In genomic region chr7:4789194-4790077, GRCh38 we compare ENCODE assay signal across 27 cellular contexts.
"Had no signal": no experiment of that assay in that cellular context is flagged by ENCODE, and none has a peak within 500 bp of the region (broad histone marks: within the 10 kb centered on the region; RNA-seq: fewer than 3 reads in every experiment).

No MANE protein-coding gene starts in this region.

- ATAC-seq: activated naive CD8-positive, alpha-beta T cell treated with anti-CD3 and anti-CD28 coated beads, Interleukin-2, amount 50 U/mL, for 24 hours; gastrocnemius medialis; left colon; pancreas had no signal

- H3K27ac ChIP-seq: colonic mucosa, gastrocnemius medialis, pancreas, prostate gland, spleen, tibial nerve had no signal

- H3K27me3 ChIP-seq: colonic mucosa, dorsolateral prefrontal cortex, gastrocnemius medialis, pancreas, spleen, tibial nerve had no signal

- H3K4me3 ChIP-seq: colonic mucosa, dorsolateral prefrontal cortex, gastrocnemius medialis, pancreas, prostate gland, spleen, tibial nerve had no signal

- DNase-seq: activated CD4-positive, alpha-beta memory T cell treated with anti-CD3 and anti-CD28 coated beads, Interleukin-2, amount 10 ng/mL, durations not matched to agents 7 days and 5 days; activated CD4-positive, alpha-beta T cell treated with anti-CD3 and anti-CD28 coated beads for 1 hour; activated CD4-positive, alpha-beta T cell treated with anti-CD3 and anti-CD28 coated beads, Interleukin-2, amount 10 ng/mL, durations not matched to agents 7 days and 5 days; activated CD8-positive, alpha-beta memory T cell treated with anti-CD3 and anti-CD28 coated beads, Interleukin-2, amount 50 U/mL, for 48 hours; activated gamma-delta T cell; activated naive CD4-positive, alpha-beta T cell treated with anti-CD3 and anti-CD28 coated beads, Interleukin-2, amount 10 ng/mL, durations not matched to agents 7 days and 5 days; activated naive CD8-positive, alpha-beta T cell treated with anti-CD3 and anti-CD28 coated beads, Interleukin-2, amount 50 U/mL, for 24 hours; activated T-cell treated with anti-CD3 and anti-CD28 coated beads, Interleukin-2, amount 50 U/mL, for 24 hours; cerebellar nuclear complex; colonic mucosa; dorsolateral prefrontal cortex; effector memory CD4-positive, alpha-beta T cell; erythroblast; gastrocnemius medialis; hippocampal formation; immature natural killer cell; kidney; left colon; naive B cell; nephron progenitor cell; spleen; stimulated activated CD4-positive, alpha-beta T cell treated with anti-CD3 and anti-CD28 coated beads, Interleukin-2, amount 100 ng/mL, for 48 hours; stimulated activated naive CD4-positive, alpha-beta T cell treated with Interleukin-2 at 50 U/mL for 16 hours; T-helper 2 cell had no signal

- H3K9me3 ChIP-seq: colonic mucosa, gastrocnemius medialis, pancreas, prostate gland, spleen, tibial nerve had no signal

- H3K4me1 ChIP-seq: gastrocnemius medialis, prostate gland had no signal
